8 cellular contexts compared by ENCODE assay signal in genomic region chr9:127930298-127931091, GRCh38. TPM values are rescaled to one million over a fixed set of nuclear protein-coding genes. Genes with fewer than 3 reads are reported as not detected.
DNase-seq lines count a peak whose midpoint lies in the region; ATAC-seq and TF ChIP-seq lines count a peak whose summit lies in the region.

Gene PIP5KL1, minus strand, starts transcription at chr9:127930777. Its CDS starts 25 bp downstream, at chr9:127930752.

- peaks cover 3% of the 10 kb centered on the region for H3K27me3 ChIP-seq in suprapubic skin

- TF ChIP-seq CTCF in foreskin fibroblast (IDR thresholded peaks at IDR 0.05; ENCODE audit: low read depth, low read length) = peak; percentile 12
- TF ChIP-seq CTCF in nephron (IDR thresholded peaks at IDR 0.05; ENCODE audit: unreplicated experiment in 3 of 3) = no peak
- no peak for TF ChIP-seq CTCF in suprapubic skin (IDR thresholded peaks at IDR 0.05)

- peak within 1 kb of the TSS; percentile 69 to 77 (median 77) for H3K4me3 Mint-ChIP-seq in nephron

- H3K9me3 ChIP-seq in suprapubic skin = no peaks in the 10 kb centered on the region

- peaks cover 45% of the 10 kb centered on the region for H3K27me3 Mint-ChIP-seq in nephron (ENCODE audit: low read depth)

- peak; percentile 55 for DNase-seq in DMS114 treated with DMSO at 0.1 percent for 48 hours (lab: John Stamatoyannopoulos, UW; ENCODE audit: unreplicated experiment)
- DNase-seq in HS-27A (ENCODE audit: low read depth) = peak; percentile 66
- DNase-seq in RKO (ENCODE audit: low spot score) = peak; percentile 97
- DNase-seq in activated naive CD4-positive, alpha-beta T cell (lab: John Stamatoyannopoulos, UW) = peak in 3 of 4 experiments; percentile 26 to 63 (median 42)
- DNase-seq in foreskin fibroblast = peak; percentile 89 to 96
- DNase-seq in suprapubic skin (ENCODE audit: low spot score in 2 of 2) = peak in 1 of 2 donors; percentile 90

- peaks cover 4% of the 10 kb centered on the region for H3K36me3 ChIP-seq in suprapubic skin

- H3K36me3 Mint-ChIP-seq in nephron (ENCODE audit: low read depth) = peaks cover 11% of the 10 kb centered on the region

- WGBS in suprapubic skin = 2% methylated on average over 36 of the region's 68 CpGs

- H3K4me1 Mint-ChIP-seq in nephron = peaks cover 16% of the 10 kb centered on the region

- H3K27ac ChIP-seq in suprapubic skin = no peak within 1 kb of the TSS

- no peak for TF ChIP-seq POLR2A in suprapubic skin (IDR thresholded peaks at IDR 0.05)

- ATAC-seq in GM21367 (IDR thresholded peaks at IDR 0.05; ENCODE audit: unreplicated experiment) = peak; percentile 56

- no peaks in the 10 kb centered on the region for H3K9me3 Mint-ChIP-seq in nephron

- H3K4me3 ChIP-seq in foreskin fibroblast (ENCODE audit: low read depth in 1 of 2, low read length in 2 of 2) (peak within 1 kb of the TSS; percentile 60 to 65), suprapubic skin (peak within 1 kb of the TSS; percentile 55)

- no peak for TF ChIP-seq EP300 in suprapubic skin (IDR thresholded peaks at IDR 0.05)

- peaks cover 56% of the 10 kb centered on the region for H3K4me1 ChIP-seq in suprapubic skin

- H3K27ac Mint-ChIP-seq in nephron = peak within 1 kb of the TSS in 2 of 3 experiments; percentile 28 to 52

RNA-seq across cellular contexts. Expression of gene PIP5KL1, which starts in this region (rescaled TPM):
- 10 to 100 TPM in 1 of 4 donors, 1 to 10 TPM in 3; 5.8 to 14.7 (median 9.2) TPM for total RNA-seq in suprapubic skin
